ENCODE assay signal across 23 cellular contexts in genomic region chr4:38609614-38610013, GRCh38. TPM values are rescaled to one million over a fixed set of nuclear protein-coding genes. Genes with fewer than 3 reads are reported as not detected.
A peak's percentile ranks its signal among the peaks of the same experiment; 100 is the strongest.
DNase-seq lines count a peak whose midpoint lies in the region; ATAC-seq, FAIRE-seq and TF ChIP-seq lines count a peak whose summit lies in the region.
"Had no signal": no experiment of that assay in that cellular context is flagged by ENCODE, and none has a peak within 500 bp of the region (broad histone marks: within the 10 kb centered on the region; RNA-seq: fewer than 3 reads in every experiment).

No MANE protein-coding gene starts in this region.

- no peaks in the 10 kb centered on the region for H3K79me2 ChIP-seq in keratinocyte (ENCODE audit: control insufficient read depth, insufficient read depth, low read length)

- no peaks in the 10 kb centered on the region for H4K20me1 ChIP-seq in keratinocyte (ENCODE audit: control insufficient read depth, extremely low read depth, insufficient read depth, low read length)

- H3K9ac ChIP-seq in keratinocyte (ENCODE audit: control insufficient read depth, extremely low read depth, insufficient read depth, low read length), result no peak overlapping the region

- H3K27ac ChIP-seq in 22Rv1 (peak overlapping the region; percentile 86), keratinocyte (ENCODE audit: control insufficient read depth, insufficient read depth, low read length) (no peak overlapping the region)
- H3K27ac ChIP-seq: PC-9, SJCRH30 had no signal

- H3K4me3 ChIP-seq in H7 (ENCODE audit: insufficient read depth, low read depth, low read length) (no peak overlapping the region), keratinocyte (ENCODE audit: control insufficient read depth in 2 of 3, extremely low read depth in 1 of 3, insufficient read depth in 2 of 3, low read depth in 1 of 3, low read length in 3 of 3) (no peak overlapping the region)
- H3K4me3 ChIP-seq: PC-9, SJCRH30, stomach had no signal

- no peak overlapping the region for H3K4me2 ChIP-seq in keratinocyte (ENCODE audit: control insufficient read depth, extremely low read depth, insufficient read depth, low read depth, low read length)
- H3K4me2 ChIP-seq: PC-9 had no signal

- no peak for ATAC-seq in activated T-helper 17 cell treated with anti-CD3 and anti-CD28 coated beads, Interleukin-2, amount 50 U/mL, for 72 hours (replicated peaks)
- ATAC-seq in omental fat pad (ENCODE audit: low FRiP score), result no peak
- ATAC-seq in GM21526 (IDR thresholded peaks at IDR 0.05; ENCODE audit: low FRiP score, unreplicated experiment), result no peak
- ATAC-seq: activated CD8-positive, alpha-beta T cell treated with anti-CD3 and anti-CD28 coated beads, Interleukin-2, amount 10 ng/mL, durations not matched to agents 7 days and 5 days; naive thymus-derived CD8-positive, alpha-beta T cell had no signal

- H3K27me3 ChIP-seq in H7 (ENCODE audit: control insufficient read depth, insufficient read depth, low read length) (no peaks in the 10 kb centered on the region), keratinocyte (ENCODE audit: control insufficient read depth, extremely low read depth, insufficient read depth, low read length) (no peaks in the 10 kb centered on the region)
- H3K27me3 ChIP-seq: SJCRH30, stomach had no signal

- peak; percentile 28 for DNase-seq in H7
- no peak for DNase-seq in keratinocyte (ENCODE audit: low read depth, low spot score)
- DNase-seq in NCI-H446 (lab: John Stamatoyannopoulos, UW), result no peak
- DNase-seq in NCI-H1092 treated with DMSO at 0.1 percent for 48 hours (lab: John Stamatoyannopoulos, UW), result no peak
- DNase-seq in omental fat pad (ENCODE audit: low spot score), result no peak
- DNase-seq: activated CD8-positive, alpha-beta T cell treated with anti-CD3 and anti-CD28 coated beads, Interleukin-2, amount 10 ng/mL, durations not matched to agents 7 days and 5 days; activated T-cell treated with anti-CD3 and anti-CD28 coated beads, Interleukin-2, amount 50 U/mL, for 48 hours; CD8-positive, alpha-beta memory T cell; HFFc6; mammary epithelial cell; naive thymus-derived CD8-positive, alpha-beta T cell; NCI-H1105 treated with DMSO at 0.1 percent for 48 hours; NCI-H774; PC-9; SJCRH30; stimulated activated CD4-positive, alpha-beta T cell treated with anti-CD3 and anti-CD28 coated beads, Interleukin-2, amount 100 ng/mL, for 48 hours; stomach had no signal

- peaks cover 18% of the 10 kb centered on the region for H3K4me1 Mint-ChIP-seq in activated T-helper 17 cell treated with anti-CD3 and anti-CD28 coated beads, Interleukin-2, amount 50 U/mL, for 72 hours

- no peak for TF ChIP-seq CTCF in 22Rv1 (IDR thresholded peaks at IDR 0.05)
- no peak for TF ChIP-seq CTCF in keratinocyte (optimal IDR thresholded peaks at IDR 0.05 in 1 of 3, IDR thresholded peaks at IDR 0.05 in 1 of 3, conservative IDR thresholded peaks at IDR 0.05 in 1 of 3; ENCODE audit: extremely low read depth in 1 of 3, insufficient read depth in 2 of 3, low read length in 3 of 3)
- TF ChIP-seq CTCF in omental fat pad (IDR thresholded peaks at IDR 0.05), result no peak

- H3K27ac Mint-ChIP-seq in activated T-helper 17 cell treated with anti-CD3 and anti-CD28 coated beads, Interleukin-2, amount 50 U/mL, for 72 hours, result peak overlapping the region; percentile 56
- H3K27ac Mint-ChIP-seq: activated CD8-positive, alpha-beta T cell treated with anti-CD3 and anti-CD28 coated beads, Interleukin-2, amount 10 ng/mL, durations not matched to agents 7 days and 5 days; activated naive CD4-positive, alpha-beta T cell treated with anti-CD3 and anti-CD28 coated beads, Interleukin-2, amount 50 U/mL, for 24 hours; HFFc6; T-helper 1 cell treated with Interleukin-12 subunit alpha and Interleukin-12 subunit beta and Interleukin-4 antibody, amounts not matched to agents 30 μg/mL and 1 μg/mL, for 36 hours had no signal

- no peaks in the 10 kb centered on the region for H3K36me3 ChIP-seq in H7 (replicated peaks; ENCODE audit: control insufficient read depth, insufficient read depth, low read length)
- H3K36me3 ChIP-seq in keratinocyte (ENCODE audit: control insufficient read depth in 2 of 2, extremely low read depth in 1 of 2, insufficient read depth in 2 of 2, low read length in 2 of 2), result no peaks in the 10 kb centered on the region
- H3K36me3 ChIP-seq: SJCRH30, stomach had no signal

- H3K9me1 ChIP-seq in keratinocyte (ENCODE audit: control insufficient read depth, extremely low read depth, insufficient read depth, low read length), result no peaks in the 10 kb centered on the region

- no peaks in the 10 kb centered on the region for H3K27me3 Mint-ChIP-seq in activated T-helper 17 cell treated with anti-CD3 and anti-CD28 coated beads, Interleukin-2, amount 50 U/mL, for 72 hours
- H3K27me3 Mint-ChIP-seq: activated naive CD4-positive, alpha-beta T cell treated with anti-CD3 and anti-CD28 coated beads, Interleukin-2, amount 50 U/mL, for 24 hours; CD8-positive, alpha-beta memory T cell; naive thymus-derived CD8-positive, alpha-beta T cell had no signal

- FAIRE-seq in keratinocyte (lab: Jason Lieb, UNC), result no peak
- FAIRE-seq: endometrium had no signal

- H3K9me3 ChIP-seq in keratinocyte (ENCODE audit: control insufficient read depth, low read depth, low read length), result no peaks in the 10 kb centered on the region
- H3K9me3 ChIP-seq: SJCRH30, stomach had no signal

- H3K9me3 Mint-ChIP-seq in activated T-helper 17 cell treated with anti-CD3 and anti-CD28 coated beads, Interleukin-2, amount 50 U/mL, for 72 hours, result no peaks in the 10 kb centered on the region
- H3K9me3 Mint-ChIP-seq: CD8-positive, alpha-beta memory T cell; HFFc6; naive thymus-derived CD8-positive, alpha-beta T cell; T-helper 1 cell treated with Interleukin-12 subunit alpha and Interleukin-12 subunit beta and Interleukin-4 antibody, amounts not matched to agents 30 μg/mL and 1 μg/mL, for 36 hours had no signal

- H3K4me3 Mint-ChIP-seq in activated T-helper 17 cell treated with anti-CD3 and anti-CD28 coated beads, Interleukin-2, amount 50 U/mL, for 72 hours, result peak overlapping the region; percentile 6
- H3K4me3 Mint-ChIP-seq: activated CD8-positive, alpha-beta T cell treated with anti-CD3 and anti-CD28 coated beads, Interleukin-2, amount 10 ng/mL, durations not matched to agents 7 days and 5 days; activated naive CD4-positive, alpha-beta T cell treated with anti-CD3 and anti-CD28 coated beads, Interleukin-2, amount 50 U/mL, for 24 hours; HFFc6; T-helper 1 cell treated with Interleukin-12 subunit alpha and Interleukin-12 subunit beta and Interleukin-4 antibody, amounts not matched to agents 30 μg/mL and 1 μg/mL, for 36 hours had no signal

- no peaks in the 10 kb centered on the region for H3K36me3 Mint-ChIP-seq in activated T-helper 17 cell treated with anti-CD3 and anti-CD28 coated beads, Interleukin-2, amount 50 U/mL, for 72 hours (ENCODE audit: low read depth)
- H3K36me3 Mint-ChIP-seq: activated naive CD4-positive, alpha-beta T cell treated with anti-CD3 and anti-CD28 coated beads, Interleukin-2, amount 50 U/mL, for 24 hours; CD8-positive, alpha-beta memory T cell; naive thymus-derived CD8-positive, alpha-beta T cell had no signal

- dilution Hi-C loops in keratinocyte (cut with MboI; ENCODE audit: extremely low pct_ligation_motif_present, low sequenced_read_pairs), result no loop called here

- peak overlapping the region; percentile 44 for H2AFZ ChIP-seq in keratinocyte (ENCODE audit: control insufficient read depth, low read length)
- H2AFZ ChIP-seq: PC-9 had no signal

- H3K4me1 ChIP-seq in keratinocyte (ENCODE audit: control insufficient read depth, extremely low read depth, insufficient read depth, low read length), result peaks cover 9% of the 10 kb centered on the region
- H3K4me1 ChIP-seq: SJCRH30 had no signal

RNA-seq across cellular contexts. Expression of gene KLF3, which starts 54.4 kb away (rescaled TPM):
- 8.8 and 13.0 TPM in 2 replicates for total RNA-seq in H7 (2014; rRNA removed; shearing (Covaris generic))
- 1 to 10 TPM; 4.3 to 5.5 TPM for total RNA-seq in activated T-helper 17 cell treated with anti-CD3 and anti-CD28 coated beads, Interleukin-2, amount 50 U/mL, for 72 hours
- polyA plus RNA-seq in keratinocyte, result 22.2 to 39.9 TPM (median 25.5 TPM) in 3 replicates
- polyA plus RNA-seq in keratinocyte (2011; ENCODE audit: low read depth), result 48.0 TPM
- 17.6 and 30.3 TPM in 2 replicates for polyA plus RNA-seq in keratinocyte (2011; cell fraction: cytosol; rRNA removed)
- polyA plus RNA-seq in keratinocyte (2011; cell fraction: nucleus; rRNA removed), result 43.3 and 53.0 TPM in 2 replicates
- polyA plus RNA-seq in keratinocyte (2012; ENCODE audit: low replicate concordance), result 19.9 and 73.1 TPM in 2 replicates
- polyA minus RNA-seq in keratinocyte, result 21.6 to 85.9 TPM (median 61.8 TPM) in 3 replicates
- 24.0 TPM for polyA minus RNA-seq in keratinocyte (2011; cell fraction: cytosol; rRNA and poly(A)+ RNA removed)
- 65.7 and 106 TPM in 2 replicates for polyA minus RNA-seq in keratinocyte (2011; cell fraction: nucleus; rRNA and poly(A)+ RNA removed)
- 10 to 100 TPM; 40.4 to 64.9 (median 53.8) TPM for total RNA-seq in omental fat pad
